1 cellular context compared by ENCODE assay signal in genomic region chr11:17015639-17016125, GRCh38.
TF ChIP-seq lines count a peak whose summit lies in the region.

No MANE protein-coding gene starts in this region.

TF ChIP-seq in SK-N-SH, 30 proteins besides CTCF, POLR2A, EP300 and RAD21 (continued from another document):
- TF ChIP-seq REST (IDR thresholded peaks at IDR 0.05; ENCODE audit: low read depth, low read length) (no peak), PBX3 (IDR thresholded peaks at IDR 0.05) (no peak), ELF1 (IDR thresholded peaks at IDR 0.05) (no peak), NRF1 (IDR thresholded peaks at IDR 0.05; ENCODE audit: low read depth, low read length) (no peak), SMC3 (IDR thresholded peaks at IDR 0.05; ENCODE audit: low read depth, low read length) (no peak), RFX5 (IDR thresholded peaks at IDR 0.05; ENCODE audit: low read length) (no peak), JUND (IDR thresholded peaks at IDR 0.05) (no peak), TEAD4 (IDR thresholded peaks at IDR 0.05; ENCODE audit: borderline replicate concordance, insufficient read depth) (no peak), FOSL2 (IDR thresholded peaks at IDR 0.05; ENCODE audit: borderline replicate concordance, low read depth) (no peak), USF1 (IDR thresholded peaks at IDR 0.05; ENCODE audit: borderline replicate concordance, low read depth) (no peak), EZH2phosphoT487 (IDR thresholded peaks at IDR 0.05; ENCODE audit: borderline replicate concordance, low read depth) (no peak), ZBTB33 (IDR thresholded peaks at IDR 0.05; ENCODE audit: borderline replicate concordance, low read depth) (no peak), MAX (IDR thresholded peaks at IDR 0.05; ENCODE audit: low read depth) (no peak), CHD2 (IDR thresholded peaks at IDR 0.05; ENCODE audit: low read length, partially characterized antibody) (no peak), RCOR1 (IDR thresholded peaks at IDR 0.05; ENCODE audit: low read length) (no peak)
